In genomic region chr1:20361805-20362381, GRCh38 we compare ENCODE assay signal across 8 cellular contexts.
DNase-seq lines count a peak whose midpoint lies in the region; ATAC-seq and TF ChIP-seq lines count a peak whose summit lies in the region.

No MANE protein-coding gene starts in this region.

- peaks cover 6 to 7% of the 10 kb centered on the region in 2 donors for H3K4me1 Mint-ChIP-seq in effector memory CD8-positive, alpha-beta T cell (ENCODE audit: low read depth in 2 of 2)
- H3K4me1 Mint-ChIP-seq in mesothelial cell of epicardium, result peaks cover 15% of the 10 kb centered on the region

- H3K27ac ChIP-seq in C4-2B (no peak overlapping the region), SJCRH30 (no peak overlapping the region), upper lobe of left lung (no peak overlapping the region)

- H3K9me3 ChIP-seq in SJCRH30 (replicated peaks) (no peaks in the 10 kb centered on the region), upper lobe of left lung (no peaks in the 10 kb centered on the region)

- H3K27me3 ChIP-seq in SJCRH30, result peaks cover 13% of the 10 kb centered on the region; the same call in 1 of the 2 replicates
- peaks cover 0 to 14% (median 4%) of the 10 kb centered on the region in 4 donors for H3K27me3 ChIP-seq in upper lobe of left lung

- no peak for TF ChIP-seq POLR2A in upper lobe of left lung (IDR thresholded peaks at IDR 0.05)

- peaks cover 44 to 98% of the 10 kb centered on the region in 2 donors for H3K27me3 Mint-ChIP-seq in effector memory CD8-positive, alpha-beta T cell
- peaks cover 88% of the 10 kb centered on the region for H3K27me3 Mint-ChIP-seq in mesothelial cell of epicardium (ENCODE audit: low read depth)

- no peaks in the 10 kb centered on the region for H3K36me3 ChIP-seq in SJCRH30
- no peaks in the 10 kb centered on the region for H3K36me3 ChIP-seq in upper lobe of left lung

- H3K27ac Mint-ChIP-seq in effector memory CD8-positive, alpha-beta T cell, result no peak overlapping the region
- no peak overlapping the region for H3K27ac Mint-ChIP-seq in mesothelial cell of epicardium

- peak; percentile 72 for TF ChIP-seq CTCF in C4-2B (conservative IDR thresholded peaks at IDR 0.05)
- TF ChIP-seq CTCF in mesothelial cell of epicardium (IDR thresholded peaks at IDR 0.05; ENCODE audit: unreplicated experiment), result peak; percentile 77
- peak; percentile 56 to 76 (median 60) for TF ChIP-seq CTCF in upper lobe of left lung (IDR thresholded peaks at IDR 0.05)

- DNase-seq in HCEC 1CT (peak; percentile 45), SJCRH30 (peak; percentile 51 to 74), mesothelial cell of epicardium (ENCODE audit: low spot score in 2 of 2, unreplicated experiment in 2 of 2) (peak in 1 of 2 experiments; percentile 72), upper lobe of left lung (peak in 1 of 2 donors; percentile 31)
- peak; percentile 16 to 24 (median 20) for DNase-seq in effector memory CD8-positive, alpha-beta T cell
- no peak for DNase-seq in NK-92 treated with Interleukin-12 subunit alpha and Interleukin-12 subunit beta, amount 100 ng/mL, for 24 hours (lab: John Stamatoyannopoulos, UW)

- TF ChIP-seq EP300 in upper lobe of left lung (IDR thresholded peaks at IDR 0.05), result no peak

- no peaks in the 10 kb centered on the region for H3K9me3 Mint-ChIP-seq in effector memory CD8-positive, alpha-beta T cell
- no peaks in the 10 kb centered on the region for H3K9me3 Mint-ChIP-seq in mesothelial cell of epicardium

- H3K4me1 ChIP-seq in SJCRH30 (peaks cover 4% of the 10 kb centered on the region; the same call in 1 of the 2 replicates), upper lobe of left lung (peaks cover 0 to 16% (median 7%) of the 10 kb centered on the region in 4 donors)

- no peak for ATAC-seq in effector memory CD8-positive, alpha-beta T cell (replicated peaks)
- ATAC-seq in upper lobe of left lung (ENCODE audit: low FRiP score in 2 of 2) (peak in 1 of 2 donors; percentile 58), HG02678 (IDR thresholded peaks at IDR 0.05; ENCODE audit: unreplicated experiment) (no peak)

- no peaks in the 10 kb centered on the region for H3K36me3 Mint-ChIP-seq in effector memory CD8-positive, alpha-beta T cell (ENCODE audit: insufficient read depth)
- no peaks in the 10 kb centered on the region for H3K36me3 Mint-ChIP-seq in mesothelial cell of epicardium

- WGBS in upper lobe of left lung, 2 donors, result 15 to 16% methylated on average over 8 of the region's 8 CpGs

- H3K4me3 Mint-ChIP-seq in effector memory CD8-positive, alpha-beta T cell, result no peak overlapping the region
- no peak overlapping the region for H3K4me3 Mint-ChIP-seq in mesothelial cell of epicardium

- no peak overlapping the region for H3K4me3 ChIP-seq in SJCRH30
- H3K4me3 ChIP-seq in upper lobe of left lung, result no peak overlapping the region
